ENCODE assay signal across 10 cellular contexts in genomic region chr5:172788771-172789686, GRCh38. TPM values are rescaled to one million over a fixed set of nuclear protein-coding genes. Genes with fewer than 3 reads are reported as not detected.
DNase-seq lines count a peak whose midpoint lies in the region; ATAC-seq, FAIRE-seq and TF ChIP-seq lines count a peak whose summit lies in the region.
"Had no signal": no experiment of that assay in that cellular context is flagged by ENCODE, and none has a peak within 500 bp of the region (broad histone marks: within the 10 kb centered on the region; RNA-seq: fewer than 3 reads in every experiment).

No MANE protein-coding gene starts in this region.

- in situ Hi-C loops in HAP-1 (cut with MboI; ENCODE audit: low sequenced_read_pairs) = no loop called here

- intact Hi-C loops in right lobe of liver (cut with DNase I) = loop anchor here in 1 of 2 donors (10.0 kb wide), 1 partner anchor 46 kb away; the partner anchor contains the start of gene ERGIC1

- H3K9me3 ChIP-seq in right lobe of liver = no peaks in the 10 kb centered on the region
- no peaks in the 10 kb centered on the region for H3K9me3 ChIP-seq in HAP-1

- FAIRE-seq in D721Med (lab: Jason Lieb, UNC) = no peak

- peak; percentile 44 for ATAC-seq in HG02610 (IDR thresholded peaks at IDR 0.05; ENCODE audit: unreplicated experiment)
- ATAC-seq in right lobe of liver = peak; percentile 82 to 94 (median 86)
- ATAC-seq in stimulated activated naive CD8-positive, alpha-beta T cell treated with anti-CD3 and anti-CD28 coated beads, Interleukin-15, Interleukin-2, amounts not matched to agents 100 U/mL and 50 U/mL, for 24 hours = peak; percentile 53
- ATAC-seq in HG02798 (IDR thresholded peaks at IDR 0.05; ENCODE audit: poor library complexity, unreplicated experiment) = no peak

- 11% methylated on average over 15 of the region's 21 CpGs for WGBS in right lobe of liver (ENCODE audit: insufficient coverage, low coverage, low lambda C conversion rate, missing lambda C conversion rate)

- H3K27me3 ChIP-seq in right lobe of liver = no peaks in the 10 kb centered on the region
- H3K27me3 ChIP-seq in HAP-1 (ENCODE audit: low read depth) = no peaks in the 10 kb centered on the region

- H3K27ac ChIP-seq in caudate nucleus (ENCODE audit: low read depth, low read length) (peak overlapping the region; percentile 30), right lobe of liver (peak overlapping the region; percentile 81 to 96 (median 92))

- peaks cover 0 to 46% (median 6%) of the 10 kb centered on the region in 4 donors for H3K4me1 ChIP-seq in right lobe of liver
- 0 out of 2 replicates have a peak, but pooled peaks cover 2% of the 10 kb centered on the region for H3K4me1 ChIP-seq in HAP-1

- peak; percentile 35 for TF ChIP-seq POLR2A in right lobe of liver (IDR thresholded peaks at IDR 0.05)

- H3K4me3 ChIP-seq in right lobe of liver = peak overlapping the region in 1 of 3 donors; percentile 36
- no peak overlapping the region for H3K4me3 ChIP-seq in HAP-1

- H3K36me3 ChIP-seq in right lobe of liver (no peaks in the 10 kb centered on the region), HAP-1 (replicated peaks) (no peaks in the 10 kb centered on the region)

- DNase-seq in caudate nucleus (lab: John Stamatoyannopoulos, UW) = no peak
- peak; percentile 83 to 94 (median 92) for DNase-seq in right lobe of liver
- no peak for DNase-seq in stimulated activated naive CD8-positive, alpha-beta T cell treated with anti-CD3 and anti-CD28 coated beads, Interleukin-15, Interleukin-2, amounts not matched to agents 100 U/mL and 50 U/mL, for 24 hours
- DNase-seq in SHP77 (lab: John Stamatoyannopoulos, UW) = no peak
- no peak for DNase-seq in D721Med (ENCODE audit: insufficient read length, low spot score)
- DNase-seq in HAP-1 (ENCODE audit: low spot score in 2 of 2) = no peak
- DNase-seq: activated CD4-positive, alpha-beta T cell treated with anti-CD3 and anti-CD28 coated beads for 48 hours; NCI-H1930 had no signal

- no peak for TF ChIP-seq CTCF in right lobe of liver (IDR thresholded peaks at IDR 0.05)
- TF ChIP-seq CTCF in D721Med (IDR thresholded peaks at IDR 0.05; ENCODE audit: insufficient read depth, missing control alignments) = no peak

RNA-seq across cellular contexts. Expression of gene DUSP1, which starts 18.0 kb away (rescaled TPM):
- 100 to 1,000 TPM; 106 to 407 (median 232) TPM for total RNA-seq in right lobe of liver

RNA-seq across cellular contexts. Expression of gene ERGIC1, which starts 45.0 kb away (rescaled TPM):
- total RNA-seq in right lobe of liver = 100 to 1,000 TPM; 103 to 264 (median 154) TPM

Comparison
In these comparisons a context has a peak if more than half of its experiments do, and no peak if none do; other contexts are left out.
1. DNase-seq: peak in right lobe of liver (3 of 3); none in caudate nucleus (0 of 61), stimulated activated naive CD8-positive, alpha-beta T cell treated with anti-CD3 and anti-CD28 coated beads, Interleukin-15, Interleukin-2, amounts not matched to agents 100 U/mL and 50 U/mL, for 24 hours (single experiment), SHP77 (0 of 2), D721Med (single experiment) and HAP-1 (0 of 2).